In the genomic region with DNA sequence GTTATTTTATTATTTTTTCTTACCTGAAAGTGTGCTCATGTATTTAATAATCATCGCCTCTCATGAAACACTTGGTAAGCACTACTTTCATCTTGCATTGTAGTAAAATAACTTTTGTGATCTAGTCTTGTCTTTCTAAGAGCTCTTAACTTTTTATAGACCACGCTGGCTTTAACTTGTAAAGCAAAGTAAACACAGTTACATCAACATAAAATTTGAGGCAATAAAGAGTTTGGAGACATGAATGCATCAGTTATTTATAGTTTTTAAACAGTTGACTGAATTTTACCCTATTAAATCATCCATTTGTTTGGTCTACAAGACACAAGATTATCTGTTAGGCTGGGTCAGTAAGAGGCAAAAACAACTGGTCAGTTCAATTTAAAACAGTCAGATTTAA, we compare ENCODE assay signal across 1 cellular context.
TF ChIP-seq lines count a peak whose summit lies in the region.

No MANE protein-coding gene starts in this region.

TF ChIP-seq in HEK293, 187 proteins besides CTCF, POLR2A, EP300 and RAD21 (continued from another document):
- TF ChIP-seq, protein P1, sequence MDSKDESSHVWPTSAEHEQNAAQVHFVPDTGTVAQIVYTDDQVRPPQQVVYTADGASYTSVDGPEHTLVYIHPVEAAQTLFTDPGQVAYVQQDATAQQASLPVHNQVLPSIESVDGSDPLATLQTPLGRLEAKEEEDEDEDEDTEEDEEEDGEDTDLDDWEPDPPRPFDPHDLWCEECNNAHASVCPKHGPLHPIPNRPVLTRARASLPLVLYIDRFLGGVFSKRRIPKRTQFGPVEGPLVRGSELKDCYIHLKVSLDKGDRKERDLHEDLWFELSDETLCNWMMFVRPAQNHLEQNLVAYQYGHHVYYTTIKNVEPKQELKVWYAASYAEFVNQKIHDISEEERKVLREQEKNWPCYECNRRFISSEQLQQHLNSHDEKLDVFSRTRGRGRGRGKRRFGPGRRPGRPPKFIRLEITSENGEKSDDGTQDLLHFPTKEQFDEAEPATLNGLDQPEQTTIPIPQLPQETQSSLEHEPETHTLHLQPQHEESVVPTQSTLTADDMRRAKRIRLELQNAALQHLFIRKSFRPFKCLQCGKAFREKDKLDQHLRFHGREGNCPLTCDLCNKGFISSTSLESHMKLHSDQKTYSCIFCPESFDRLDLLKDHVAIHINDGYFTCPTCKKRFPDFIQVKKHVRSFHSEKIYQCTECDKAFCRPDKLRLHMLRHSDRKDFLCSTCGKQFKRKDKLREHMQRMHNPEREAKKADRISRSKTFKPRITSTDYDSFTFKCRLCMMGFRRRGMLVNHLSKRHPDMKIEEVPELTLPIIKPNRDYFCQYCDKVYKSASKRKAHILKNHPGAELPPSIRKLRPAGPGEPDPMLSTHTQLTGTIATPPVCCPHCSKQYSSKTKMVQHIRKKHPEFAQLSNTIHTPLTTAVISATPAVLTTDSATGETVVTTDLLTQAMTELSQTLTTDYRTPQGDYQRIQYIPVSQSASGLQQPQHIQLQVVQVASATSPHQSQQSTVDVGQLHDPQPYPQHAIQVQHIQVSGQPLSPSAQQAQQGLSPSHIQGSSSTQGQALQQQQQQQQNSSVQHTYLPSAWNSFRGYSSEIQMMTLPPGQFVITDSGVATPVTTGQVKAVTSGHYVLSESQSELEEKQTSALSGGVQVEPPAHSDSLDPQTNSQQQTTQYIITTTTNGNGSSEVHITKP (tag by site-specific recombination; IDR thresholded peaks at IDR 0.05): no peak
- no peak for TF ChIP-seq ZNF701 (tag by site-specific recombination; IDR thresholded peaks at IDR 0.05)
- TF ChIP-seq ZNF132 (tag by site-specific recombination; IDR thresholded peaks at IDR 0.05; ENCODE audit: borderline replicate concordance): no peak
- no peak for TF ChIP-seq ZNF560 (tag by site-specific recombination; IDR thresholded peaks at IDR 0.05; ENCODE audit: borderline replicate concordance)
- TF ChIP-seq, protein P2, sequence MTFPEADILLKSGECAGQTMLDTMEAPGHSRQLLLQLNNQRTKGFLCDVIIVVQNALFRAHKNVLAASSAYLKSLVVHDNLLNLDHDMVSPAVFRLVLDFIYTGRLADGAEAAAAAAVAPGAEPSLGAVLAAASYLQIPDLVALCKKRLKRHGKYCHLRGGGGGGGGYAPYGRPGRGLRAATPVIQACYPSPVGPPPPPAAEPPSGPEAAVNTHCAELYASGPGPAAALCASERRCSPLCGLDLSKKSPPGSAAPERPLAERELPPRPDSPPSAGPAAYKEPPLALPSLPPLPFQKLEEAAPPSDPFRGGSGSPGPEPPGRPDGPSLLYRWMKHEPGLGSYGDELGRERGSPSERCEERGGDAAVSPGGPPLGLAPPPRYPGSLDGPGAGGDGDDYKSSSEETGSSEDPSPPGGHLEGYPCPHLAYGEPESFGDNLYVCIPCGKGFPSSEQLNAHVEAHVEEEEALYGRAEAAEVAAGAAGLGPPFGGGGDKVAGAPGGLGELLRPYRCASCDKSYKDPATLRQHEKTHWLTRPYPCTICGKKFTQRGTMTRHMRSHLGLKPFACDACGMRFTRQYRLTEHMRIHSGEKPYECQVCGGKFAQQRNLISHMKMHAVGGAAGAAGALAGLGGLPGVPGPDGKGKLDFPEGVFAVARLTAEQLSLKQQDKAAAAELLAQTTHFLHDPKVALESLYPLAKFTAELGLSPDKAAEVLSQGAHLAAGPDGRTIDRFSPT (tag by site-specific recombination; IDR thresholded peaks at IDR 0.05): 0 out of 2 replicates have a peak, but pooled peaks have one; percentile 18
- peak; percentile 82; the same call in 1 of the 2 replicates for TF ChIP-seq HOXD13 (CRISPR knock-in tag; IDR thresholded peaks at IDR 0.05; ENCODE audit: borderline replicate concordance)
- TF ChIP-seq YY1 (tag by site-specific recombination; IDR thresholded peaks at IDR 0.05): no peak
- TF ChIP-seq, protein P3, sequence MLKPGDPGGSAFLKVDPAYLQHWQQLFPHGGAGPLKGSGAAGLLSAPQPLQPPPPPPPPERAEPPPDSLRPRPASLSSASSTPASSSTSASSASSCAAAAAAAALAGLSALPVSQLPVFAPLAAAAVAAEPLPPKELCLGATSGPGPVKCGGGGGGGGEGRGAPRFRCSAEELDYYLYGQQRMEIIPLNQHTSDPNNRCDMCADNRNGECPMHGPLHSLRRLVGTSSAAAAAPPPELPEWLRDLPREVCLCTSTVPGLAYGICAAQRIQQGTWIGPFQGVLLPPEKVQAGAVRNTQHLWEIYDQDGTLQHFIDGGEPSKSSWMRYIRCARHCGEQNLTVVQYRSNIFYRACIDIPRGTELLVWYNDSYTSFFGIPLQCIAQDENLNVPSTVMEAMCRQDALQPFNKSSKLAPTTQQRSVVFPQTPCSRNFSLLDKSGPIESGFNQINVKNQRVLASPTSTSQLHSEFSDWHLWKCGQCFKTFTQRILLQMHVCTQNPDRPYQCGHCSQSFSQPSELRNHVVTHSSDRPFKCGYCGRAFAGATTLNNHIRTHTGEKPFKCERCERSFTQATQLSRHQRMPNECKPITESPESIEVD (tag by site-specific recombination; IDR thresholded peaks at IDR 0.05): peak; percentile 76
- TF ChIP-seq ZNF707 (tag by site-specific recombination; IDR thresholded peaks at IDR 0.05): no peak
- TF ChIP-seq ZNF654 (tag by site-specific recombination; IDR thresholded peaks at IDR 0.05; ENCODE audit: low read depth): no peak
- TF ChIP-seq, protein P4, sequence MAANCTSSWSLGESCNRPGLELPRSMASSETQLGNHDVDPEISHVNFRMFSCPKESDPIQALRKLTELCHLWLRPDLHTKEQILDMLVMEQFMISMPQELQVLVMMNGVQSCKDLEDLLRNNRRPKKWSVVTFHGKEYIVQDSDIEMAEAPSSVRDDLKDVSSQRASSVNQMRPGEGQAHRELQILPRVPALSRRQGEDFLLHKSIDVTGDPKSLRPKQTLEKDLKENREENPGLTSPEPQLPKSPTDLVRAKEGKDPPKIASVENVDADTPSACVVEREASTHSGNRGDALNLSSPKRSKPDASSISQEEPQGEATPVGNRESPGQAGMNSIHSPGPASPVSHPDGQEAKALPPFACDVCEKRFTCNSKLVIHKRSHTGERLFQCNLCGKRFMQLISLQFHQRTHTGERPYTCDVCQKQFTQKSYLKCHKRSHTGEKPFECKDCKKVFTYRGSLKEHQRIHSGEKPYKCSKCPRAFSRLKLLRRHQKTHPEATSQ (tag by site-specific recombination; IDR thresholded peaks at IDR 0.05): no peak
- TF ChIP-seq ZNF843 (tag by site-specific recombination; IDR thresholded peaks at IDR 0.05): peak; percentile 49; the same call in 1 of the 2 replicates
- peak; percentile 63; the same call in 1 of the 2 replicates for TF ChIP-seq TCF7L2 (IDR thresholded peaks at IDR 0.05; ENCODE audit: borderline replicate concordance, low read depth, low read length)
- peak; percentile 55; the same call in 1 of the 2 replicates for TF ChIP-seq FEZF1 (tag by site-specific recombination; IDR thresholded peaks at IDR 0.05)
- TF ChIP-seq ZSCAN30 (tag by site-specific recombination; IDR thresholded peaks at IDR 0.05): no peak
- no peak for TF ChIP-seq ZSCAN16 (tag by site-specific recombination; IDR thresholded peaks at IDR 0.05)
- TF ChIP-seq, protein P5, sequence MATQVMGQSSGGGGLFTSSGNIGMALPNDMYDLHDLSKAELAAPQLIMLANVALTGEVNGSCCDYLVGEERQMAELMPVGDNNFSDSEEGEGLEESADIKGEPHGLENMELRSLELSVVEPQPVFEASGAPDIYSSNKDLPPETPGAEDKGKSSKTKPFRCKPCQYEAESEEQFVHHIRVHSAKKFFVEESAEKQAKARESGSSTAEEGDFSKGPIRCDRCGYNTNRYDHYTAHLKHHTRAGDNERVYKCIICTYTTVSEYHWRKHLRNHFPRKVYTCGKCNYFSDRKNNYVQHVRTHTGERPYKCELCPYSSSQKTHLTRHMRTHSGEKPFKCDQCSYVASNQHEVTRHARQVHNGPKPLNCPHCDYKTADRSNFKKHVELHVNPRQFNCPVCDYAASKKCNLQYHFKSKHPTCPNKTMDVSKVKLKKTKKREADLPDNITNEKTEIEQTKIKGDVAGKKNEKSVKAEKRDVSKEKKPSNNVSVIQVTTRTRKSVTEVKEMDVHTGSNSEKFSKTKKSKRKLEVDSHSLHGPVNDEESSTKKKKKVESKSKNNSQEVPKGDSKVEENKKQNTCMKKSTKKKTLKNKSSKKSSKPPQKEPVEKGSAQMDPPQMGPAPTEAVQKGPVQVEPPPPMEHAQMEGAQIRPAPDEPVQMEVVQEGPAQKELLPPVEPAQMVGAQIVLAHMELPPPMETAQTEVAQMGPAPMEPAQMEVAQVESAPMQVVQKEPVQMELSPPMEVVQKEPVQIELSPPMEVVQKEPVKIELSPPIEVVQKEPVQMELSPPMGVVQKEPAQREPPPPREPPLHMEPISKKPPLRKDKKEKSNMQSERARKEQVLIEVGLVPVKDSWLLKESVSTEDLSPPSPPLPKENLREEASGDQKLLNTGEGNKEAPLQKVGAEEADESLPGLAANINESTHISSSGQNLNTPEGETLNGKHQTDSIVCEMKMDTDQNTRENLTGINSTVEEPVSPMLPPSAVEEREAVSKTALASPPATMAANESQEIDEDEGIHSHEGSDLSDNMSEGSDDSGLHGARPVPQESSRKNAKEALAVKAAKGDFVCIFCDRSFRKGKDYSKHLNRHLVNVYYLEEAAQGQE (tag by site-specific recombination; IDR thresholded peaks at IDR 0.05): no peak
